13 cellular contexts compared by ENCODE assay signal in the genomic region with DNA sequence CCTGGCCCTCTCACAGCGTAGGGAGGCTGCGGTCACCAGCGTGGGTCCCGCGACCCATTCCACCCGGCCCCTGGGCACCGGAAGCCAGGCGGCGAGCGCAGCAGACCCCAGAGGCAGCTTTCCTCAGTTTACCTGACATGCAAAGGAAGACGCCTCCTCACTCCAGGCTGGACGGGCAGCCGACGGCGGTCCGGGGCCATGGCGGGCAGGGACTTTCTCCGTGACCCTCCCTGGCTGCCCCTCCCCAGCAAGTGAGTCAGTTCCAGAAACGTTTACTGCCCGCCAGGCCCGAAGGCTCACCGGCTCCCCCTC. TPM values are rescaled to one million over a fixed set of nuclear protein-coding genes. Genes with fewer than 3 reads are reported as not detected.
DNase-seq lines count a peak whose midpoint lies in the region; ATAC-seq and TF ChIP-seq lines count a peak whose summit lies in the region.
"Had no signal": no experiment of that assay in that cellular context is flagged by ENCODE, and none has a peak within 500 bp of the region (broad histone marks: within the 10 kb centered on the region; RNA-seq: fewer than 3 reads in every experiment).

No MANE protein-coding gene starts in this region.

- H3K9me3 ChIP-seq in PC-3 (ENCODE audit: low read length) (no peaks in the 10 kb centered on the region), duodenal mucosa (ENCODE audit: control insufficient read depth in 1 of 2, low read length in 2 of 2) (no peaks in the 10 kb centered on the region), mesenchymal stem cell (ENCODE audit: control insufficient read depth, low read length) (no peaks in the 10 kb centered on the region), thymus (ENCODE audit: control insufficient read depth) (no peaks in the 10 kb centered on the region)
- H3K9me3 ChIP-seq: heart left ventricle had no signal

- H3K27ac ChIP-seq in PC-3 (ENCODE audit: low read length) (peak overlapping the region; percentile 98), duodenal mucosa (ENCODE audit: low read depth, low read length) (peak overlapping the region; percentile 50), mesenchymal stem cell (ENCODE audit: low read length, poor library complexity, severe bottlenecking) (peak overlapping the region; percentile 51), thymus (ENCODE audit: low read depth) (peak overlapping the region; percentile 53)

- H2AFZ ChIP-seq in PC-3 (ENCODE audit: low read length) (no peak overlapping the region), mesenchymal stem cell (ENCODE audit: low read depth, low read length) (no peak overlapping the region)

- peak overlapping the region; percentile 22 for H4K91ac ChIP-seq in mesenchymal stem cell (ENCODE audit: low read length)

- H3K4me1 ChIP-seq in PC-3 (ENCODE audit: insufficient read depth, low read length): peaks cover 44% of the 10 kb centered on the region
- H3K4me1 ChIP-seq in duodenal mucosa (ENCODE audit: control insufficient read depth in 1 of 2, insufficient read depth in 2 of 2, low read length in 2 of 2): peaks cover 19 to 33% of the 10 kb centered on the region in 2 donors
- peaks cover 66% of the 10 kb centered on the region for H3K4me1 ChIP-seq in mesenchymal stem cell (ENCODE audit: control insufficient read depth, insufficient read depth, low read depth, low read length)
- peaks cover 27% of the 10 kb centered on the region for H3K4me1 ChIP-seq in thymus (ENCODE audit: control insufficient read depth, insufficient read depth, low read length)

- DNase-seq in PC-3: no peak
- no peak for DNase-seq in mesenchymal stem cell
- no peak for DNase-seq in stimulated activated naive B cell treated with anti-CD40 and anti-IgM and Interleukin-4, amounts not matched to agents 10 μg/mL and 1 μg/mL and 100 μg/mL, for 72 hours
- no peak for DNase-seq in kidney tubule cell (ENCODE audit: low spot score)
- no peak for DNase-seq in GDM1 (lab: John Stamatoyannopoulos, UW)
- DNase-seq: activated CD4-positive, alpha-beta T cell treated with anti-CD3 and anti-CD28 coated beads, Interleukin-2, amount 50 U/mL, for 1 hour; activated gamma-delta T cell; NCI-H1436 treated with DMSO at 0.1 percent for 48 hours; NCI-H82 had no signal

- H2BK15ac ChIP-seq in mesenchymal stem cell (ENCODE audit: low read depth, poor library complexity, severe bottlenecking): peak overlapping the region; percentile 6

- WGBS in mesenchymal stem cell: 91% methylated on average over 22 of the region's 22 CpGs
- WGBS in thymus: 94% methylated on average over 22 of the region's 22 CpGs

- peak overlapping the region; percentile 26 to 31 for H2BK12ac ChIP-seq in mesenchymal stem cell (ENCODE audit: low read length in 2 of 2)

- CTCF ChIA-PET in PC-3 (lab: Charles Lee): no interaction called here

- no peaks in the 10 kb centered on the region for H3K9me3 Mint-ChIP-seq in stimulated activated naive B cell treated with anti-CD40 and anti-IgM and Interleukin-4, amounts not matched to agents 10 μg/mL and 1 μg/mL and 100 μg/mL, for 72 hours

- POLR2A ChIA-PET in PC-3 (lab: Charles Lee; ENCODE audit: unreplicated experiment): no interaction called here

- H3K4ac ChIP-seq in mesenchymal stem cell (ENCODE audit: low read depth in 1 of 2, low read length in 2 of 2): peak overlapping the region; percentile 37 to 58

- H3K23ac ChIP-seq in mesenchymal stem cell (ENCODE audit: low read length in 2 of 2): no peak overlapping the region

- H4K20me1 ChIP-seq in PC-3 (ENCODE audit: low read length): peaks cover 10% of the 10 kb centered on the region; the same call in 1 of the 2 replicates

- no peak overlapping the region for H3K14ac ChIP-seq in mesenchymal stem cell (ENCODE audit: low read length in 2 of 2)

- H3K27ac Mint-ChIP-seq in stimulated activated naive B cell treated with anti-CD40 and anti-IgM and Interleukin-4, amounts not matched to agents 10 μg/mL and 1 μg/mL and 100 μg/mL, for 72 hours: no peak overlapping the region

- BruUV-seq in PC-3 (replicated peaks; lab: Mats Ljungman, UMichigan): TSS peak; percentile 15

- H2BK120ac ChIP-seq in mesenchymal stem cell (ENCODE audit: low read depth, low read length): peak overlapping the region; percentile 29

- no peaks in the 10 kb centered on the region for H3F3A ChIP-seq in PC-3 (ENCODE audit: low read length, unreplicated experiment)

- H2AK5ac ChIP-seq in mesenchymal stem cell (ENCODE audit: low read length, severe bottlenecking): peak overlapping the region; percentile 54

- peaks cover 13 to 24% of the 10 kb centered on the region in 2 donors for H3K36me3 Mint-ChIP-seq in stimulated activated naive B cell treated with anti-CD40 and anti-IgM and Interleukin-4, amounts not matched to agents 10 μg/mL and 1 μg/mL and 100 μg/mL, for 72 hours

- TF ChIP-seq CTCF in PC-3 (conservative IDR thresholded peaks at IDR 0.05; ENCODE audit: low read depth, low read length): no peak

- H3K27me3 ChIP-seq in PC-3 (ENCODE audit: low read length) (no peaks in the 10 kb centered on the region), duodenal mucosa (ENCODE audit: control insufficient read depth in 1 of 2, insufficient read depth in 2 of 2, low read length in 2 of 2) (no peaks in the 10 kb centered on the region), mesenchymal stem cell (ENCODE audit: control insufficient read depth in 1 of 2, insufficient read depth in 1 of 2, low read length in 2 of 2) (no peaks in the 10 kb centered on the region), thymus (ENCODE audit: control insufficient read depth, insufficient read depth) (no peaks in the 10 kb centered on the region)
- H3K27me3 ChIP-seq: heart left ventricle had no signal

- peak overlapping the region; percentile 44 to 78 for H3K18ac ChIP-seq in mesenchymal stem cell (ENCODE audit: low read depth in 1 of 2, low read length in 2 of 2)

- peaks cover 99% of the 10 kb centered on the region for H3K79me2 ChIP-seq in PC-3 (ENCODE audit: low read length)

- H3K27me3 Mint-ChIP-seq in stimulated activated naive B cell treated with anti-CD40 and anti-IgM and Interleukin-4, amounts not matched to agents 10 μg/mL and 1 μg/mL and 100 μg/mL, for 72 hours: no peaks in the 10 kb centered on the region

- ATAC-seq in PC-3: no peak
- no peak for ATAC-seq in stimulated activated naive B cell treated with anti-CD40 and anti-IgM and Interleukin-4, amounts not matched to agents 10 μg/mL and 1 μg/mL and 100 μg/mL, for 72 hours (replicated peaks)
- no peak for ATAC-seq in GM21717 (IDR thresholded peaks at IDR 0.05; ENCODE audit: unreplicated experiment)
- ATAC-seq: heart left ventricle had no signal

- peaks cover 30 to 56% of the 10 kb centered on the region in 2 donors for H3K4me1 Mint-ChIP-seq in stimulated activated naive B cell treated with anti-CD40 and anti-IgM and Interleukin-4, amounts not matched to agents 10 μg/mL and 1 μg/mL and 100 μg/mL, for 72 hours

- H3K4me2 ChIP-seq in PC-3 (ENCODE audit: low read length) (peak overlapping the region; percentile 90), mesenchymal stem cell (ENCODE audit: low read length, poor library complexity, severe bottlenecking) (peak overlapping the region; percentile 3)

- H4K8ac ChIP-seq in mesenchymal stem cell (ENCODE audit: low read length): peak overlapping the region; percentile 38

- peak overlapping the region; percentile 96 for H3K9ac ChIP-seq in PC-3 (ENCODE audit: low read length)
- H3K9ac ChIP-seq in duodenal mucosa (ENCODE audit: low read depth in 1 of 2, low read length in 2 of 2): no peak overlapping the region
- peak overlapping the region; percentile 86 for H3K9ac ChIP-seq in mesenchymal stem cell (ENCODE audit: low read length)

- peak overlapping the region; percentile 3 for H2BK5ac ChIP-seq in mesenchymal stem cell (ENCODE audit: low read depth, low read length, poor library complexity, severe bottlenecking)

- peaks cover 2% of the 10 kb centered on the region for H3K79me1 ChIP-seq in mesenchymal stem cell (replicated peaks; ENCODE audit: low read length, poor library complexity, severe bottlenecking)

- intact Hi-C loops in PC-3 (cut with micrococcal nuclease): no loop called here

- H3K36me3 ChIP-seq in PC-3 (ENCODE audit: low read depth, low read length): no peaks in the 10 kb centered on the region
- H3K36me3 ChIP-seq in duodenal mucosa (ENCODE audit: control insufficient read depth in 1 of 2, insufficient read depth in 2 of 2, low read length in 2 of 2): peaks cover 5 to 34% of the 10 kb centered on the region in 2 donors
- peaks cover 15 to 66% of the 10 kb centered on the region in 2 experiments for H3K36me3 ChIP-seq in mesenchymal stem cell (ENCODE audit: control insufficient read depth in 1 of 2, insufficient read depth in 2 of 2, low read depth in 1 of 2, low read length in 2 of 2)
- H3K36me3 ChIP-seq in thymus (ENCODE audit: control insufficient read depth, insufficient read depth): peaks cover 25% of the 10 kb centered on the region

- H3K9me2 ChIP-seq in PC-3 (replicated peaks; ENCODE audit: low read length): no peaks in the 10 kb centered on the region

- no peak overlapping the region for H3K4me3 Mint-ChIP-seq in stimulated activated naive B cell treated with anti-CD40 and anti-IgM and Interleukin-4, amounts not matched to agents 10 μg/mL and 1 μg/mL and 100 μg/mL, for 72 hours

- H3K4me3 ChIP-seq in PC-3 (ENCODE audit: low read length) (peak overlapping the region; percentile 82), duodenal mucosa (ENCODE audit: low read depth in 1 of 2, low read length in 2 of 2) (peak overlapping the region in 1 of 2 donors; percentile 40), mesenchymal stem cell (ENCODE audit: insufficient read depth in 1 of 2, low read depth in 1 of 2, low read length in 2 of 2) (peak overlapping the region; percentile 23 to 89), thymus (ENCODE audit: low read length) (peak overlapping the region; percentile 10)
- H3K4me3 ChIP-seq: heart left ventricle had no signal

RNA-seq across cellular contexts. Expression of gene SBNO2, which starts 5.5 kb away (rescaled TPM):
- total RNA-seq in PC-3 (2014; rRNA removed): 62.4 and 75.0 TPM in 2 replicates
- 32.3 TPM for polyA plus RNA-seq in mesenchymal stem cell (2013, experiment 1 of 2)
- 31.7 TPM for polyA plus RNA-seq in mesenchymal stem cell (2013, experiment 2 of 2)
- polyA plus RNA-seq in thymus: 62.4 TPM

RNA-seq across cellular contexts. Expression of gene STK11, which starts 37.1 kb away (rescaled TPM):
- 82.4 and 93.0 TPM in 2 replicates for total RNA-seq in PC-3 (2014; rRNA removed)
- polyA plus RNA-seq in mesenchymal stem cell (2013, experiment 1 of 2): 31.4 TPM
- 31.8 TPM for polyA plus RNA-seq in mesenchymal stem cell (2013, experiment 2 of 2)
- polyA plus RNA-seq in thymus: 60.2 TPM

Comparison
In these comparisons a context has a peak if more than half of its experiments do, and no peak if none do; other contexts are left out.
1. H3K9ac ChIP-seq: peak in PC-3 (single experiment) and mesenchymal stem cell (single experiment); none in duodenal mucosa (0 of 2).
2. Peak in every context shown above with its lines, with median percentiles within 50 percentile points of each other: H3K27ac ChIP-seq.